In genomic region chr9:95012035-95012708, GRCh38 we compare ENCODE assay signal across 19 cellular contexts.
DNase-seq lines count a peak whose midpoint lies in the region; ATAC-seq and TF ChIP-seq lines count a peak whose summit lies in the region.
"Had no signal": no experiment of that assay in that cellular context is flagged by ENCODE, and none has a peak within 500 bp of the region (broad histone marks: within the 10 kb centered on the region; RNA-seq: fewer than 3 reads in every experiment).

No MANE protein-coding gene starts in this region.

- H4K20me1 ChIP-seq in mammary epithelial cell (ENCODE audit: insufficient read depth, low read length): no peaks in the 10 kb centered on the region
- H4K20me1 ChIP-seq in osteoblast (ENCODE audit: insufficient read depth, low read length): peaks cover 6% of the 10 kb centered on the region

- H3K36me3 ChIP-seq in mammary epithelial cell (ENCODE audit: insufficient read depth, low read length): peaks cover 7% of the 10 kb centered on the region
- H3K36me3 ChIP-seq in osteoblast (ENCODE audit: insufficient read depth, low read length): peaks cover 82% of the 10 kb centered on the region
- H3K36me3 ChIP-seq in tibial artery: peaks cover 26 to 36% (median 35%) of the 10 kb centered on the region in 3 donors

- WGBS in mammary epithelial cell (ENCODE audit: low coverage, missing lambda C conversion rate): 51% methylated on average over 7 of the region's 7 CpGs

- H3K27me3 Mint-ChIP-seq in MCF 10A (ENCODE audit: insufficient read depth, unreplicated experiment): no peaks in the 10 kb centered on the region
- H3K27me3 Mint-ChIP-seq in CD4-positive, alpha-beta T cell: no peaks in the 10 kb centered on the region
- H3K27me3 Mint-ChIP-seq: type B pancreatic cell had no signal

- no peak overlapping the region for H3K4me2 ChIP-seq in mammary epithelial cell (ENCODE audit: insufficient read depth, low read depth, low read length)
- H3K4me2 ChIP-seq in osteoblast (ENCODE audit: insufficient read depth, low read length): peak overlapping the region; percentile 32
- H3K4me2 ChIP-seq: GM23338 had no signal

- CTCF ChIA-PET in mammary epithelial cell (lab: Charles Lee; ENCODE audit: low non-redundant PET) (no interaction called here), MCF 10A (lab: Yijun Ruan, JAX) (interaction anchor here (0.6 kb wide), 1 partner anchor 36 kb away, joined by 4 read pairs; no protein-coding TSS in a partner anchor)
- CTCF ChIA-PET in CD4-positive, alpha-beta T cell (lab: Charles Lee): no interaction called here

- no peaks in the 10 kb centered on the region for H3K27me3 ChIP-seq in mammary epithelial cell (ENCODE audit: insufficient read depth, low read length)
- H3K27me3 ChIP-seq in dorsolateral prefrontal cortex: no peaks in the 10 kb centered on the region
- H3K27me3 ChIP-seq in osteoblast (ENCODE audit: insufficient read depth, low read length): no peaks in the 10 kb centered on the region
- no peaks in the 10 kb centered on the region for H3K27me3 ChIP-seq in tibial artery
- no peaks in the 10 kb centered on the region for H3K27me3 ChIP-seq in CD4-positive, alpha-beta T cell (ENCODE audit: control insufficient read depth, insufficient read depth, low read length)

- no peaks in the 10 kb centered on the region for H3K9me3 Mint-ChIP-seq in MCF 10A (ENCODE audit: unreplicated experiment)
- no peaks in the 10 kb centered on the region for H3K9me3 Mint-ChIP-seq in CD4-positive, alpha-beta T cell
- H3K9me3 Mint-ChIP-seq: activated naive CD8-positive, alpha-beta T cell treated with anti-CD3 and anti-CD28 coated beads, Interleukin-2, amount 10 ng/mL, durations not matched to agents 7 days and 5 days; activated T-cell treated with anti-CD3 and anti-CD28 coated beads, Interleukin-2, amount 50 U/mL, for 4 hours; GM23338; naive B cell; type B pancreatic cell had no signal

- DNase-seq in mammary epithelial cell (no peak), MCF 10A (ENCODE audit: unreplicated experiment) (no peak), dorsolateral prefrontal cortex (no peak), osteoblast (ENCODE audit: insufficient read length, low spot score, missing footprints) (no peak), tibial artery (no peak), hippocampal formation (lab: John Stamatoyannopoulos, UW) (no peak)
- DNase-seq in activated CD4-positive, alpha-beta T cell treated with anti-CD3 and anti-CD28 coated beads for 1 hour: no peak
- no peak for DNase-seq in CD4-positive, alpha-beta T cell
- DNase-seq: activated CD4-positive, alpha-beta T cell treated with anti-CD3 and anti-CD28 coated beads, Interleukin-2, amount 50 U/mL, for 4 hours; activated naive CD8-positive, alpha-beta T cell treated with anti-CD3 and anti-CD28 coated beads, Interleukin-2, amount 10 ng/mL, durations not matched to agents 7 days and 5 days; activated T-cell treated with anti-CD3 and anti-CD28 coated beads, Interleukin-2, amount 50 U/mL, for 4 hours; cerebellar nuclear complex; DMS79 treated with DMSO at 0.1 percent for 48 hours; naive B cell; NCI-H187 treated with DMSO at 0.1 percent for 48 hours; NCI-H524 had no signal

- dilution Hi-C loops in mammary epithelial cell (cut with HindIII; ENCODE audit: low sequenced_read_pairs): loop anchor here (5.0 kb wide), 1 partner anchor 50 kb away; no protein-coding TSS in a partner anchor

- H3K36me3 Mint-ChIP-seq in MCF 10A (ENCODE audit: insufficient read depth, unreplicated experiment): peaks cover 77% of the 10 kb centered on the region
- H3K36me3 Mint-ChIP-seq in CD4-positive, alpha-beta T cell (ENCODE audit: low read depth): no peaks in the 10 kb centered on the region
- H3K36me3 Mint-ChIP-seq: activated naive CD8-positive, alpha-beta T cell treated with anti-CD3 and anti-CD28 coated beads, Interleukin-2, amount 10 ng/mL, durations not matched to agents 7 days and 5 days; naive B cell had no signal

- H3K9ac ChIP-seq in mammary epithelial cell (ENCODE audit: insufficient read depth, low read length): no peak overlapping the region

- POLR2A ChIA-PET in MCF 10A (lab: Yijun Ruan, JAX): interaction anchor here (0.9 to 6.1 kb wide), 7 partner anchors 9 to 209 kb away, joined by 3 to 137 read pairs (median 5); no protein-coding TSS in a partner anchor
- POLR2A ChIA-PET in CD4-positive, alpha-beta T cell (lab: Charles Lee): no interaction called here

- no peak for TF ChIP-seq CTCF in mammary epithelial cell (conservative IDR thresholded peaks at IDR 0.05 in 1 of 2, IDR thresholded peaks at IDR 0.05 in 1 of 2; ENCODE audit: extremely low read depth in 1 of 2, insufficient read depth in 1 of 2, low read depth in 1 of 2, low read length in 2 of 2)
- TF ChIP-seq CTCF in MCF 10A (IDR thresholded peaks at IDR 0.05; ENCODE audit: unreplicated experiment): no peak
- no peak for TF ChIP-seq CTCF in dorsolateral prefrontal cortex (IDR thresholded peaks at IDR 0.05 in 54 of 56, conservative IDR thresholded peaks at IDR 0.05 in 2 of 56; ENCODE audit: low read depth in 1 of 56, partially characterized antibody in 56 of 56)
- TF ChIP-seq CTCF in osteoblast (IDR thresholded peaks at IDR 0.05; ENCODE audit: extremely low read depth, low read depth, low read length): no peak
- no peak for TF ChIP-seq CTCF in tibial artery (IDR thresholded peaks at IDR 0.05)
- TF ChIP-seq CTCF in CD4-positive, alpha-beta T cell (IDR thresholded peaks at IDR 0.05): no peak

- no peak overlapping the region for H3K27ac Mint-ChIP-seq in MCF 10A (ENCODE audit: low read depth, unreplicated experiment)
- H3K27ac Mint-ChIP-seq in CD4-positive, alpha-beta T cell: no peak overlapping the region
- H3K27ac Mint-ChIP-seq: activated naive CD8-positive, alpha-beta T cell treated with anti-CD3 and anti-CD28 coated beads, Interleukin-2, amount 10 ng/mL, durations not matched to agents 7 days and 5 days; GM23338; naive B cell; type B pancreatic cell had no signal

- H3K4me1 ChIP-seq in mammary epithelial cell (ENCODE audit: insufficient read depth, low read length) (peaks cover 28% of the 10 kb centered on the region), osteoblast (ENCODE audit: insufficient read depth, low read length) (peaks cover 61% of the 10 kb centered on the region), tibial artery (peaks cover 0 to 88% (median 34%) of the 10 kb centered on the region in 4 donors)

- ATAC-seq in CD4-positive, alpha-beta T cell (ENCODE audit: poor library complexity): no peak
- ATAC-seq: activated T-cell treated with anti-CD3 and anti-CD28 coated beads, Interleukin-2, amount 50 U/mL, for 4 hours; GM23338; left lobe of liver had no signal

- H3K9me3 ChIP-seq in mammary epithelial cell (replicated peaks; ENCODE audit: insufficient read depth, low read length): no peaks in the 10 kb centered on the region
- no peaks in the 10 kb centered on the region for H3K9me3 ChIP-seq in osteoblast (ENCODE audit: low read depth, low read length)
- no peaks in the 10 kb centered on the region for H3K9me3 ChIP-seq in tibial artery
- H3K9me3 ChIP-seq in CD4-positive, alpha-beta T cell (ENCODE audit: control insufficient read depth, low read length): no peaks in the 10 kb centered on the region

- no peak overlapping the region for H3K4me3 Mint-ChIP-seq in MCF 10A (ENCODE audit: unreplicated experiment)
- no peak overlapping the region for H3K4me3 Mint-ChIP-seq in CD4-positive, alpha-beta T cell
- H3K4me3 Mint-ChIP-seq: activated naive CD8-positive, alpha-beta T cell treated with anti-CD3 and anti-CD28 coated beads, Interleukin-2, amount 10 ng/mL, durations not matched to agents 7 days and 5 days; activated T-cell treated with anti-CD3 and anti-CD28 coated beads, Interleukin-2, amount 50 U/mL, for 4 hours; GM23338; naive B cell; type B pancreatic cell had no signal

- H3K27ac ChIP-seq in mammary epithelial cell (ENCODE audit: insufficient read depth, low read depth, low read length): peak overlapping the region; percentile 41
- peak overlapping the region in 57 of 59 donors; percentile 10 to 98 (median 93) for H3K27ac ChIP-seq in dorsolateral prefrontal cortex
- peak overlapping the region; percentile 41 for H3K27ac ChIP-seq in osteoblast (ENCODE audit: low read depth, low read length)
- peak overlapping the region; percentile 96 to 99 for H3K27ac ChIP-seq in tibial artery
- no peak overlapping the region for H3K27ac ChIP-seq in CD4-positive, alpha-beta T cell (ENCODE audit: low read depth, low read length)

- no TSS peak for BruUV-seq in mammary epithelial cell (replicated peaks; lab: Mats Ljungman, UMichigan)
- no TSS peak for BruUV-seq in MCF 10A (replicated peaks; lab: Mats Ljungman, UMichigan)

- H3K4me1 Mint-ChIP-seq in MCF 10A (ENCODE audit: insufficient read depth, unreplicated experiment): peaks cover 21% of the 10 kb centered on the region
- H3K4me1 Mint-ChIP-seq in CD4-positive, alpha-beta T cell (ENCODE audit: low read depth): no peaks in the 10 kb centered on the region
- H3K4me1 Mint-ChIP-seq: activated naive CD8-positive, alpha-beta T cell treated with anti-CD3 and anti-CD28 coated beads, Interleukin-2, amount 10 ng/mL, durations not matched to agents 7 days and 5 days; naive B cell had no signal

- in situ Hi-C loops in mammary epithelial cell (cut with MboI; ENCODE audit: low sequenced_read_pairs in 2 of 2): loop anchor here in 1 of 2 donors (5.0 kb wide), 1 partner anchor 230 kb away; no protein-coding TSS in a partner anchor

- peaks cover 74% of the 10 kb centered on the region for H3K79me2 ChIP-seq in mammary epithelial cell (ENCODE audit: insufficient read depth, low read length)
- peaks cover 91% of the 10 kb centered on the region for H3K79me2 ChIP-seq in osteoblast (ENCODE audit: insufficient read depth, low read length)

- H3K4me3 ChIP-seq in mammary epithelial cell (replicated peaks in 1 of 3; ENCODE audit: insufficient read depth in 1 of 3, low read depth in 2 of 3, low read length in 3 of 3): no peak overlapping the region
- H3K4me3 ChIP-seq in dorsolateral prefrontal cortex: peak overlapping the region in 8 of 59 donors; percentile 2 to 45 (median 12)
- peak overlapping the region; percentile 8 for H3K4me3 ChIP-seq in osteoblast (ENCODE audit: insufficient read depth, low read length)
- peak overlapping the region; percentile 11 to 88 for H3K4me3 ChIP-seq in tibial artery
- H3K4me3 ChIP-seq: GM23338 had no signal

- intact Hi-C loops in mammary epithelial cell (cut with micrococcal nuclease): no loop called here
- intact Hi-C loops in MCF 10A (cut with micrococcal nuclease): no loop called here
- intact Hi-C loops in dorsolateral prefrontal cortex (cut with DNase I): no loop called here
- intact Hi-C loops in tibial artery (cut with DNase I; ENCODE audit: low total_unique reads): no loop called here
- intact Hi-C loops in CD4-positive, alpha-beta T cell (cut with DNase I, micrococcal nuclease): no loop called here

- H2AFZ ChIP-seq in mammary epithelial cell (ENCODE audit: low read depth, low read length) (no peak overlapping the region), osteoblast (ENCODE audit: low read length) (no peak overlapping the region)
- H2AFZ ChIP-seq: GM23338 had no signal

Comparison
In these comparisons a context has a peak if more than half of its experiments do, and no peak if none do; other contexts are left out.
1. H3K4me3 ChIP-seq: peak in osteoblast (single experiment) and tibial artery (2 of 2); none in mammary epithelial cell (0 of 3).